Comparison of ENCODE assay signal across 9 cellular contexts in the genomic region with DNA sequence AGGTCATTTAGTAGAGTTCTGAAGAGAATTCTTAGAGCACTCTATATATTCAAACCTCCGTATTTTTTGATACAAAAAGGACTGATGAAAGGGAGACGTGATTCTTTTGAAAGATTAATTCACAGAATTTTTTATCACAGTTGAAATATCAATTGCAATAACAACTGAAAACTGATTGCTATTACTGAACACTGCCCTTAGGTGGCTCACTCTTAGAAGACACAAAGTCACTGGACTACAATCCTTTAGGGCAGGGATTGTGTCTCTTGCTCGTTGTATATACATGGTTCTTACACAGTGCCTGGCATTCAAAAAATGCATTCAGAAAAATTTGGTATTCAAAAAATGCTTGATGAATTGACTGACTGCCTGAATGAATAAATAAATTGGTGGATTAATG. TPM values are rescaled to one million over a fixed set of nuclear protein-coding genes. Genes with fewer than 3 reads are reported as not detected.
DNase-seq lines count a peak whose midpoint lies in the region; ATAC-seq and TF ChIP-seq lines count a peak whose summit lies in the region.
"Had no signal": no experiment of that assay in that cellular context is flagged by ENCODE, and none has a peak within 500 bp of the region (broad histone marks: within the 10 kb centered on the region; RNA-seq: fewer than 3 reads in every experiment).

No MANE protein-coding gene starts in this region.

- H3K4me1 Mint-ChIP-seq in GM23338 (peaks cover 38% of the 10 kb centered on the region), memory B cell (peaks cover 25% of the 10 kb centered on the region)

- H3K9me3 Mint-ChIP-seq in GM23338 = no peaks in the 10 kb centered on the region
- H3K9me3 Mint-ChIP-seq in memory B cell = no peaks in the 10 kb centered on the region
- H3K9me3 Mint-ChIP-seq: activated T-cell treated with anti-CD3 and anti-CD28 coated beads, Interleukin-2, amount 50 U/mL, for 4 hours had no signal

- DNase-seq in NCI-H510A treated with DMSO at 0.1 percent for 48 hours (lab: John Stamatoyannopoulos, UW) = peak; percentile 45
- DNase-seq in NCI-H510A (lab: John Stamatoyannopoulos, UW) = no peak
- DNase-seq in GM23338 (ENCODE audit: low spot score) = peak; percentile 44
- peak; percentile 99 for DNase-seq in NCI-H2029 treated with DMSO at 0.1 percent for 48 hours (lab: John Stamatoyannopoulos, UW)
- peak; percentile 28 for DNase-seq in brain microvascular endothelial cell
- DNase-seq in memory B cell (ENCODE audit: low spot score in 2 of 2) = peak in 1 of 2 donors; percentile 22
- DNase-seq in NCI-H187 (lab: John Stamatoyannopoulos, UW) = no peak
- DNase-seq in epidermal melanocyte (ENCODE audit: insufficient read length, low spot score) = no peak
- DNase-seq: activated T-cell treated with anti-CD3 and anti-CD28 coated beads, Interleukin-2, amount 50 U/mL, for 4 hours had no signal

- H3K4me2 ChIP-seq in GM23338 = peak overlapping the region; percentile 18; the same call in 1 of the 2 replicates

- no peaks in the 10 kb centered on the region for H3K79me2 ChIP-seq in GM23338 (replicated peaks; ENCODE audit: insufficient read depth)

- no peak overlapping the region for H3K4me3 Mint-ChIP-seq in GM23338
- no peak overlapping the region for H3K4me3 Mint-ChIP-seq in memory B cell
- H3K4me3 Mint-ChIP-seq: activated T-cell treated with anti-CD3 and anti-CD28 coated beads, Interleukin-2, amount 50 U/mL, for 4 hours had no signal

- no peaks in the 10 kb centered on the region for H3K36me3 Mint-ChIP-seq in GM23338 (ENCODE audit: low read depth)
- H3K36me3 Mint-ChIP-seq in memory B cell = no peaks in the 10 kb centered on the region

- ATAC-seq in GM23338 (peak; percentile 64), memory B cell (ENCODE audit: low read depth) (peak; percentile 81)

- H3K27ac ChIP-seq in GM23338 (ENCODE audit: low read depth) = no peak overlapping the region
- no peak overlapping the region for H3K27ac ChIP-seq in brain microvascular endothelial cell

- H3K4me3 ChIP-seq in GM23338 (no peak overlapping the region), brain microvascular endothelial cell (ENCODE audit: low read depth, low read length) (no peak overlapping the region)

- in situ Hi-C loops in brain microvascular endothelial cell (cut with HindIII; ENCODE audit: low pct_ligation_motif_present, low sequenced_read_pairs) = no loop called here

- H3K27me3 ChIP-seq in GM23338 (ENCODE audit: insufficient read depth) (no peaks in the 10 kb centered on the region), brain microvascular endothelial cell (replicated peaks) (no peaks in the 10 kb centered on the region)

- H3K27ac Mint-ChIP-seq in GM23338 (no peak overlapping the region), memory B cell (no peak overlapping the region)

- H3K27me3 Mint-ChIP-seq in GM23338 (ENCODE audit: insufficient read depth, low read depth, poor library complexity) (no peaks in the 10 kb centered on the region), memory B cell (no peaks in the 10 kb centered on the region)

- no peaks in the 10 kb centered on the region for H3K9me2 ChIP-seq in GM23338 (ENCODE audit: insufficient read depth)

- no peaks in the 10 kb centered on the region for H4K20me1 ChIP-seq in GM23338 (replicated peaks; ENCODE audit: insufficient read depth)

- H3K4me1 ChIP-seq in GM23338 (ENCODE audit: insufficient read depth) = peaks cover 19% of the 10 kb centered on the region

- peak; percentile 60 to 65 for TF ChIP-seq CTCF in GM23338 (conservative IDR thresholded peaks at IDR 0.05; ENCODE audit: low read depth in 2 of 2)
- peak; percentile 61 for TF ChIP-seq CTCF in brain microvascular endothelial cell (IDR thresholded peaks at IDR 0.05; ENCODE audit: low read depth, low read length, missing control alignments)

- no peak overlapping the region for H2AFZ ChIP-seq in GM23338

- H3F3A ChIP-seq in GM23338 (replicated peaks; ENCODE audit: low read depth) = no peaks in the 10 kb centered on the region

- H3K36me3 ChIP-seq in GM23338 (ENCODE audit: insufficient read depth) = no peaks in the 10 kb centered on the region
- H3K36me3 ChIP-seq in brain microvascular endothelial cell (replicated peaks) = no peaks in the 10 kb centered on the region

TF ChIP-seq in GM23338, 12 proteins besides CTCF, POLR2A, EP300 and RAD21 (continues in another document):
- TF ChIP-seq JUNB (IDR thresholded peaks at IDR 0.05; ENCODE audit: unreplicated experiment) (no peak), ZNF331 (CRISPR knock-in tag; IDR thresholded peaks at IDR 0.05; ENCODE audit: low read depth) (no peak), POLR2AphosphoS5 (IDR thresholded peaks at IDR 0.05; ENCODE audit: low read depth) (no peak), EZH2phosphoT487 (IDR thresholded peaks at IDR 0.05; ENCODE audit: unreplicated experiment) (no peak), CREB1 (CRISPR knock-in tag; IDR thresholded peaks at IDR 0.05; ENCODE audit: low read depth) (no peak)
- TF ChIP-seq, protein P1, sequence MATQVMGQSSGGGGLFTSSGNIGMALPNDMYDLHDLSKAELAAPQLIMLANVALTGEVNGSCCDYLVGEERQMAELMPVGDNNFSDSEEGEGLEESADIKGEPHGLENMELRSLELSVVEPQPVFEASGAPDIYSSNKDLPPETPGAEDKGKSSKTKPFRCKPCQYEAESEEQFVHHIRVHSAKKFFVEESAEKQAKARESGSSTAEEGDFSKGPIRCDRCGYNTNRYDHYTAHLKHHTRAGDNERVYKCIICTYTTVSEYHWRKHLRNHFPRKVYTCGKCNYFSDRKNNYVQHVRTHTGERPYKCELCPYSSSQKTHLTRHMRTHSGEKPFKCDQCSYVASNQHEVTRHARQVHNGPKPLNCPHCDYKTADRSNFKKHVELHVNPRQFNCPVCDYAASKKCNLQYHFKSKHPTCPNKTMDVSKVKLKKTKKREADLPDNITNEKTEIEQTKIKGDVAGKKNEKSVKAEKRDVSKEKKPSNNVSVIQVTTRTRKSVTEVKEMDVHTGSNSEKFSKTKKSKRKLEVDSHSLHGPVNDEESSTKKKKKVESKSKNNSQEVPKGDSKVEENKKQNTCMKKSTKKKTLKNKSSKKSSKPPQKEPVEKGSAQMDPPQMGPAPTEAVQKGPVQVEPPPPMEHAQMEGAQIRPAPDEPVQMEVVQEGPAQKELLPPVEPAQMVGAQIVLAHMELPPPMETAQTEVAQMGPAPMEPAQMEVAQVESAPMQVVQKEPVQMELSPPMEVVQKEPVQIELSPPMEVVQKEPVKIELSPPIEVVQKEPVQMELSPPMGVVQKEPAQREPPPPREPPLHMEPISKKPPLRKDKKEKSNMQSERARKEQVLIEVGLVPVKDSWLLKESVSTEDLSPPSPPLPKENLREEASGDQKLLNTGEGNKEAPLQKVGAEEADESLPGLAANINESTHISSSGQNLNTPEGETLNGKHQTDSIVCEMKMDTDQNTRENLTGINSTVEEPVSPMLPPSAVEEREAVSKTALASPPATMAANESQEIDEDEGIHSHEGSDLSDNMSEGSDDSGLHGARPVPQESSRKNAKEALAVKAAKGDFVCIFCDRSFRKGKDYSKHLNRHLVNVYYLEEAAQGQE (IDR thresholded peaks at IDR 0.05; ENCODE audit: unreplicated experiment) = no peak

RNA-seq across cellular contexts. Expression of a gene that starts 17.1 kb away (rescaled TPM):
- 0.27 and 1.6 TPM in 2 replicates for total RNA-seq in GM23338 (2014; rRNA removed; shearing (Covaris generic))
- 1.2 and 2.6 TPM in 2 replicates for polyA plus RNA-seq in GM23338 (2016; fragmentation: Nextera tagmentation; extraction: Ambion mirVana)

Comparison
In these comparisons a context has a peak if more than half of its experiments do, and no peak if none do; other contexts are left out.
1. DNase-seq: peak in NCI-H510A treated with DMSO at 0.1 percent for 48 hours (single experiment), GM23338 (single experiment), NCI-H2029 treated with DMSO at 0.1 percent for 48 hours (single experiment) and brain microvascular endothelial cell (single experiment); none in NCI-H510A (single experiment), NCI-H187 (0 of 2) and epidermal melanocyte (single experiment).